Comparison of ENCODE assay signal across 8 cellular contexts in the genomic region with DNA sequence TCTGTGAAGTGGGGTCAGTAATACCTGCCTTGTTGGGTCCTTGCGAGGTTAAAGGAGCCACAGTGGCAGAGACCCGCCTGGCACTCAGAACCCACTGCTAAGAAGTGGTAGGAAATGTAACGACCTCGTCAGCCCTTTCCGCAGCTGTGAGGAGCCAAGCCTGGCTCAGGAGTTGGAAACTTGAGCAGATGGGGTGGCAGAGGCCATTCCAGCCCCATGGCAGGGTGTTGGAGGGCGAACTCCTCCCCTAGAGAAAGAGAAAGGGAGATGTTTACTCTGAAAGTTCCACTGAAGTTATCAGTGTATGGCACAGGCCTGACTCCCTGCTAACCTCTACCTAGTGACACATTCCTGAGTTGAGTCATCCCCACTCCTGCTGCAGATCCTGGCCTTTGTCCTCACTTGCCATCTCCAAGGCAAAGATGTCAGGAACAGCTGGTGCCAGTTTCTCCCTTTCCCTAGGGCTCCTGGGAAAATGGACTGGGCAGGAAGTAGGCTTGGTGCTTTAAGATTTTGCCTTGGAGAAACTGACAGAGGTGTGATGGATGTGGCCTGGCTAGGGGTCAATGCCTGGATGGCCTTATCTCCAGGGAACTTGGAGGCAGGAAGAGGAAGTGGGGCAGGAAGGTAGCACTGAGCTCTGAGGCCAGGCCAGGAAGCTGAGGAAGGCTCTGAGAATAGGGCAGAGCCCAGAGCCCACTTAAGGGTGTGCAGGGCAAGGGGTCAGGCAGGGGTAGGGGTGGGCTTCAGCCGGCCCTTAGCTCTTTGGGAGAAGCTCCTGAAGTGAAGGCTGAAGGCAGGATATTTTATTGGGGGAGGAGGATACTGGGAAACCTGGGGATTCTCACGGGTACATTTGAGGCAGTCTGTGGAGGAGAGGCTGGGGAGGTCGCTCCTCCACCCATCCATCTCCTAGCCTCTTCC. TPM values are rescaled to one million over a fixed set of nuclear protein-coding genes. Genes with fewer than 3 reads are reported as not detected.
DNase-seq lines count a peak whose midpoint lies in the region; ATAC-seq and TF ChIP-seq lines count a peak whose summit lies in the region.

No MANE protein-coding gene starts in this region.

- peak overlapping the region; percentile 29 to 84 (median 79) for H3K9ac ChIP-seq in subcutaneous abdominal adipose tissue (ENCODE audit: low read length in 5 of 5)

- peak overlapping the region; percentile 86 to 94 for H3K27ac ChIP-seq in breast epithelium
- H3K27ac ChIP-seq in layer of hippocampus (ENCODE audit: low read depth, low read length) = peak overlapping the region; percentile 62
- H3K27ac ChIP-seq in subcutaneous abdominal adipose tissue (ENCODE audit: low read depth, low read length) = peak overlapping the region; percentile 92

- no peaks in the 10 kb centered on the region for H3K36me3 ChIP-seq in breast epithelium
- peaks cover 0 to 4% (median 0%) of the 10 kb centered on the region in 5 donors for H3K36me3 ChIP-seq in subcutaneous abdominal adipose tissue (ENCODE audit: control insufficient read depth in 5 of 5, insufficient read depth in 5 of 5, low read length in 5 of 5)

- H3K4me3 ChIP-seq in breast epithelium (peak overlapping the region; percentile 56 to 78 (median 61)), subcutaneous abdominal adipose tissue (ENCODE audit: low read depth in 1 of 5, low read length in 5 of 5) (peak overlapping the region; percentile 68 to 82 (median 79))

- no peaks in the 10 kb centered on the region for H3K27me3 ChIP-seq in breast epithelium
- no peaks in the 10 kb centered on the region for H3K27me3 ChIP-seq in layer of hippocampus (ENCODE audit: control insufficient read depth, insufficient read depth, low read length)
- H3K27me3 ChIP-seq in subcutaneous abdominal adipose tissue (ENCODE audit: control insufficient read depth in 5 of 5, insufficient read depth in 4 of 5, low read length in 5 of 5) = no peaks in the 10 kb centered on the region

- H3K9me3 ChIP-seq in breast epithelium (no peaks in the 10 kb centered on the region), subcutaneous abdominal adipose tissue (ENCODE audit: control insufficient read depth in 5 of 5, low read length in 5 of 5) (no peaks in the 10 kb centered on the region)

- TF ChIP-seq CTCF in breast epithelium (IDR thresholded peaks at IDR 0.05) = no peak

- ATAC-seq in GM21825 (IDR thresholded peaks at IDR 0.05; ENCODE audit: unreplicated experiment) = peak; percentile 57
- ATAC-seq in HG03565 (IDR thresholded peaks at IDR 0.05; ENCODE audit: unreplicated experiment) = no peak

- intact Hi-C loops in breast epithelium (cut with DNase I; ENCODE audit: low total_unique reads) = no loop called here

- DNase-seq in ELR (ENCODE audit: low read depth) (peak; percentile 85), OCI-M1 (lab: John Stamatoyannopoulos, UW) (peak; percentile 27), breast epithelium (ENCODE audit: low spot score in 2 of 2) (no peak), COLO829 (ENCODE audit: low spot score) (no peak)

- H3K4me1 ChIP-seq in breast epithelium (peaks cover 2 to 7% of the 10 kb centered on the region in 2 donors), subcutaneous abdominal adipose tissue (ENCODE audit: control insufficient read depth in 5 of 5, insufficient read depth in 5 of 5, low read length in 5 of 5) (peaks cover 14 to 77% (median 56%) of the 10 kb centered on the region in 5 donors)

- no peak for TF ChIP-seq POLR2A in breast epithelium (IDR thresholded peaks at IDR 0.05)

RNA-seq across cellular contexts. Expression of a gene that starts 0.9 kb away (rescaled TPM):
- 10 to 100 TPM; 33.8 to 92.0 (median 50.8) TPM for total RNA-seq in breast epithelium

RNA-seq across cellular contexts. Expression of a gene that starts 7.7 kb away (rescaled TPM):
- total RNA-seq in breast epithelium = 100 to 1,000 TPM in 1 of 3 donors, 10 to 100 TPM in 2; 23.2 to 127 (median 55.7) TPM

RNA-seq across cellular contexts. Expression of a gene that starts 10.4 kb away (rescaled TPM):
- total RNA-seq in breast epithelium = 100 to 1,000 TPM; 131 to 243 (median 161) TPM

RNA-seq across cellular contexts. Expression of a gene that starts 17.4 kb away (rescaled TPM):
- 10 to 100 TPM; 20.8 to 40.0 (median 22.6) TPM for total RNA-seq in breast epithelium

RNA-seq across cellular contexts. Expression of a gene that starts 23.8 kb away (rescaled TPM):
- 10 to 100 TPM; 26.7 to 35.1 (median 31.8) TPM for total RNA-seq in breast epithelium

Comparison
In these comparisons a context has a peak if more than half of its experiments do, and no peak if none do; other contexts are left out.
1. DNase-seq: peak in ELR (single experiment) and OCI-M1 (single experiment); none in breast epithelium (0 of 2) and COLO829 (single experiment).
2. Peak in every context shown above with its lines, with median percentiles within 50 percentile points of each other: H3K27ac ChIP-seq.